In genomic region chr2:55917713-55918390, GRCh38 we compare ENCODE assay signal across 22 cellular contexts. TPM values are rescaled to one million over a fixed set of nuclear protein-coding genes. Genes with fewer than 3 reads are reported as not detected.
"Had no signal": no experiment of that assay in that cellular context is flagged by ENCODE, and none has a peak within 500 bp of the region (broad histone marks: within the 10 kb centered on the region; RNA-seq: fewer than 3 reads in every experiment).

No MANE protein-coding gene starts in this region.

- H3K4me3 ChIP-seq: MG63, SJCRH30 had no signal

- H3K27me3 ChIP-seq: MG63 had no signal

- H3K27ac ChIP-seq: RWPE1, SJCRH30 had no signal

- DNase-seq: Karpas-422, KG1, MG63, NCI-H1092, NCI-H1105 treated with DMSO at 0.1 percent for 48 hours, NCI-H1417 treated with DMSO at 0.1 percent for 48 hours, NCI-H146, NCI-H1694 treated with DMSO at 0.1 percent for 48 hours, NCI-H1930, NCI-H2081, NCI-H2107, NCI-H2227 treated with DMSO at 0.1 percent for 48 hours, NCI-H524, NCI-H526 treated with DMSO at 0.1 percent for 48 hours, NCI-H748 treated with DMSO at 0.1 percent for 48 hours, PC-3, SHP77 treated with DMSO at 0.1 percent for 48 hours, SJCRH30 had no signal

- H3K4me1 ChIP-seq: SJCRH30 had no signal

- H3K9me3 ChIP-seq: MG63, SJCRH30 had no signal

- H3K36me3 ChIP-seq: SJCRH30 had no signal

- ATAC-seq: Panc1, PC-3, Right ventricle myocardium inferior had no signal

RNA-seq across cellular contexts. Expression of gene EFEMP1, which starts 5.7 kb away (rescaled TPM):
- total RNA-seq: HT-29 had no signal
